8 cellular contexts compared by ENCODE assay signal in the genomic region with DNA sequence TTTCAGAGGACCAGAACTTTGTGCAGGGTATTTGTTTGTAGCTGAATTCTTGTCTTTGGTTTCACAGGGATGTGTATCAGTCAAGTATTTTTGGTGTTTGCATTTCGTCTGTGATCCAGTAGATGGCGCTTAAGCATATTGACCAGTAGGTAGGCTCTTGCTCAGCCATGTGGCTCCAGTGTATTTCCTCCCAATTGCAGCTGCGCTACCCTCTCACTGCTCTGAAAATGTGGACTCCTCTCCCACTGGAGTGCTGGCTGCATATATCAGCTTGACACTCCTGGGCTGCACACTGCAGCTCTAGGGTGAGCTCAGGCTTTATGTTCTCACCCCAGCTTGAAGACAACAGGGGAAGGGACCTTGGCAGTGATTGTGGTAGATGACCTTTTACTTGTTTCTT.
DNase-seq lines count a peak whose midpoint lies in the region; ATAC-seq and TF ChIP-seq lines count a peak whose summit lies in the region.

No MANE protein-coding gene starts in this region.

- no peaks in the 10 kb centered on the region for H3K36me3 Mint-ChIP-seq in neural progenitor cell

- H3K9ac ChIP-seq in colonic mucosa (ENCODE audit: low read depth in 2 of 2, low read length in 2 of 2) (no peak overlapping the region), neural progenitor cell (no peak overlapping the region)

- no peaks in the 10 kb centered on the region for H3F3A ChIP-seq in neural progenitor cell (ENCODE audit: low read depth)

- H3K4me1 ChIP-seq in colonic mucosa (no peaks in the 10 kb centered on the region), neural progenitor cell (no peaks in the 10 kb centered on the region), gastroesophageal sphincter (no peaks in the 10 kb centered on the region)

- no peaks in the 10 kb centered on the region for H3K27me3 Mint-ChIP-seq in neural progenitor cell (ENCODE audit: insufficient read depth, low read depth)

- H3K9me3 Mint-ChIP-seq in neural progenitor cell: peaks cover 3% of the 10 kb centered on the region

- TF ChIP-seq CTCF in colonic mucosa (IDR thresholded peaks at IDR 0.05): peak; percentile 26
- peak; percentile 80 for TF ChIP-seq CTCF in neural progenitor cell (IDR thresholded peaks at IDR 0.05)
- TF ChIP-seq CTCF in gastroesophageal sphincter (IDR thresholded peaks at IDR 0.05): no peak

- TF ChIP-seq POLR2A in gastroesophageal sphincter (IDR thresholded peaks at IDR 0.05): no peak

- H3K4me2 ChIP-seq in neural progenitor cell: no peak overlapping the region

- peak overlapping the region; percentile 76 for H2AFZ ChIP-seq in neural progenitor cell (replicated peaks)

- ATAC-seq in GM19463 (IDR thresholded peaks at IDR 0.05; ENCODE audit: unreplicated experiment) (peak; percentile 94), HG03354 (IDR thresholded peaks at IDR 0.05; ENCODE audit: poor library complexity, severe bottlenecking, unreplicated experiment) (peak; percentile 96), gastroesophageal sphincter (no peak)

- H3K4me3 ChIP-seq in colonic mucosa: no peak overlapping the region
- no peak overlapping the region for H3K4me3 ChIP-seq in neural progenitor cell
- H3K4me3 ChIP-seq in gastroesophageal sphincter: no peak overlapping the region
- no peak overlapping the region for H3K4me3 ChIP-seq in MG63

- H3K27ac Mint-ChIP-seq in neural progenitor cell: peak overlapping the region; percentile 79

- no peaks in the 10 kb centered on the region for H3K4me1 Mint-ChIP-seq in neural progenitor cell

- H3K4me3 Mint-ChIP-seq in neural progenitor cell: no peak overlapping the region

- H3K79me2 ChIP-seq in neural progenitor cell (ENCODE audit: low read depth): no peaks in the 10 kb centered on the region

- H3K27ac ChIP-seq in colonic mucosa (no peak overlapping the region), neural progenitor cell (no peak overlapping the region), gastroesophageal sphincter (no peak overlapping the region)

- H3K36me3 ChIP-seq in colonic mucosa (no peaks in the 10 kb centered on the region), neural progenitor cell (no peaks in the 10 kb centered on the region), gastroesophageal sphincter (no peaks in the 10 kb centered on the region), MG63 (no peaks in the 10 kb centered on the region)

- H3K9me3 ChIP-seq in colonic mucosa: no peaks in the 10 kb centered on the region
- H3K9me3 ChIP-seq in neural progenitor cell (ENCODE audit: low read depth): no peaks in the 10 kb centered on the region
- no peaks in the 10 kb centered on the region for H3K9me3 ChIP-seq in gastroesophageal sphincter
- no peaks in the 10 kb centered on the region for H3K9me3 ChIP-seq in MG63

- intact Hi-C loops in colonic mucosa (cut with DNase I): no loop called here

- H3K27me3 ChIP-seq in colonic mucosa (no peaks in the 10 kb centered on the region), neural progenitor cell (no peaks in the 10 kb centered on the region), gastroesophageal sphincter (no peaks in the 10 kb centered on the region), MG63 (no peaks in the 10 kb centered on the region; the same call in 1 of the 2 replicates)

- TF ChIP-seq EP300 in gastroesophageal sphincter (IDR thresholded peaks at IDR 0.05): no peak

- DNase-seq in ELR (ENCODE audit: low read depth): peak; percentile 70
- DNase-seq in NCI-H526 treated with DMSO at 0.1 percent for 48 hours (lab: John Stamatoyannopoulos, UW): peak; percentile 53
- DNase-seq in colonic mucosa: no peak
- DNase-seq in neural progenitor cell (ENCODE audit: low spot score): peak; percentile 64
- DNase-seq in MG63: no peak

- H4K20me1 ChIP-seq in neural progenitor cell (ENCODE audit: low read depth): no peaks in the 10 kb centered on the region

- 0 to 13% methylated on average over 1 to 3 of the region's 3 CpGs for WGBS in gastroesophageal sphincter (ENCODE audit: low coverage in 1 of 2), 2 donors

Comparison
In these comparisons a context has a peak if more than half of its experiments do, and no peak if none do; other contexts are left out.
1. DNase-seq: peak in ELR (single experiment), NCI-H526 treated with DMSO at 0.1 percent for 48 hours (single experiment) and neural progenitor cell (single experiment); none in colonic mucosa (single experiment) and MG63 (single experiment).
2. CTCF ChIP-seq: peak in colonic mucosa (single experiment) and neural progenitor cell (single experiment); none in gastroesophageal sphincter (0 of 4).